In the genomic region with DNA sequence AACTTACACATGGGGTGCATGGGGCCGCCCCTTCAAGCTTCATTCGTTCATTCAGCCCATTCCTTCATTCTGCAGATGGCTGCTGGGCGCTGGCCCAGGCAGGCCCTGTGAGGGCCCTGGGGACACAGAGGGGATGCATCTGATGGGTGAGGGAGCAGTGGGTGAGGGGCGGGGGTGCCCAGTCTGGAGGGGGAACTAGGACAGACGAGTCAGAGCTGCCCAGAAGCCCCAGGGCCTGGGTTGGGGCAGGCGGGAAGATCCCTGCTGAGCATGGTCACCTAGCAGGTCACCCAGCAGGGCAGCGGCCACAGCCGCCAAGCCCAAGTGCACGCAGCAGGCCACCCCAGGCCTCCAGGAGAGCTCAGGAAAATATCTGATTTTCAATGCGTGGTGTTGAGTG, we compare ENCODE assay signal across 1 cellular context.
TF ChIP-seq lines count a peak whose summit lies in the region.

No MANE protein-coding gene starts in this region.

TF ChIP-seq in GM23338, 12 proteins besides CTCF, POLR2A, EP300 and RAD21:
- TF ChIP-seq, protein P1, sequence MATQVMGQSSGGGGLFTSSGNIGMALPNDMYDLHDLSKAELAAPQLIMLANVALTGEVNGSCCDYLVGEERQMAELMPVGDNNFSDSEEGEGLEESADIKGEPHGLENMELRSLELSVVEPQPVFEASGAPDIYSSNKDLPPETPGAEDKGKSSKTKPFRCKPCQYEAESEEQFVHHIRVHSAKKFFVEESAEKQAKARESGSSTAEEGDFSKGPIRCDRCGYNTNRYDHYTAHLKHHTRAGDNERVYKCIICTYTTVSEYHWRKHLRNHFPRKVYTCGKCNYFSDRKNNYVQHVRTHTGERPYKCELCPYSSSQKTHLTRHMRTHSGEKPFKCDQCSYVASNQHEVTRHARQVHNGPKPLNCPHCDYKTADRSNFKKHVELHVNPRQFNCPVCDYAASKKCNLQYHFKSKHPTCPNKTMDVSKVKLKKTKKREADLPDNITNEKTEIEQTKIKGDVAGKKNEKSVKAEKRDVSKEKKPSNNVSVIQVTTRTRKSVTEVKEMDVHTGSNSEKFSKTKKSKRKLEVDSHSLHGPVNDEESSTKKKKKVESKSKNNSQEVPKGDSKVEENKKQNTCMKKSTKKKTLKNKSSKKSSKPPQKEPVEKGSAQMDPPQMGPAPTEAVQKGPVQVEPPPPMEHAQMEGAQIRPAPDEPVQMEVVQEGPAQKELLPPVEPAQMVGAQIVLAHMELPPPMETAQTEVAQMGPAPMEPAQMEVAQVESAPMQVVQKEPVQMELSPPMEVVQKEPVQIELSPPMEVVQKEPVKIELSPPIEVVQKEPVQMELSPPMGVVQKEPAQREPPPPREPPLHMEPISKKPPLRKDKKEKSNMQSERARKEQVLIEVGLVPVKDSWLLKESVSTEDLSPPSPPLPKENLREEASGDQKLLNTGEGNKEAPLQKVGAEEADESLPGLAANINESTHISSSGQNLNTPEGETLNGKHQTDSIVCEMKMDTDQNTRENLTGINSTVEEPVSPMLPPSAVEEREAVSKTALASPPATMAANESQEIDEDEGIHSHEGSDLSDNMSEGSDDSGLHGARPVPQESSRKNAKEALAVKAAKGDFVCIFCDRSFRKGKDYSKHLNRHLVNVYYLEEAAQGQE (IDR thresholded peaks at IDR 0.05; ENCODE audit: unreplicated experiment) = no peak
- TF ChIP-seq, protein P2, sequence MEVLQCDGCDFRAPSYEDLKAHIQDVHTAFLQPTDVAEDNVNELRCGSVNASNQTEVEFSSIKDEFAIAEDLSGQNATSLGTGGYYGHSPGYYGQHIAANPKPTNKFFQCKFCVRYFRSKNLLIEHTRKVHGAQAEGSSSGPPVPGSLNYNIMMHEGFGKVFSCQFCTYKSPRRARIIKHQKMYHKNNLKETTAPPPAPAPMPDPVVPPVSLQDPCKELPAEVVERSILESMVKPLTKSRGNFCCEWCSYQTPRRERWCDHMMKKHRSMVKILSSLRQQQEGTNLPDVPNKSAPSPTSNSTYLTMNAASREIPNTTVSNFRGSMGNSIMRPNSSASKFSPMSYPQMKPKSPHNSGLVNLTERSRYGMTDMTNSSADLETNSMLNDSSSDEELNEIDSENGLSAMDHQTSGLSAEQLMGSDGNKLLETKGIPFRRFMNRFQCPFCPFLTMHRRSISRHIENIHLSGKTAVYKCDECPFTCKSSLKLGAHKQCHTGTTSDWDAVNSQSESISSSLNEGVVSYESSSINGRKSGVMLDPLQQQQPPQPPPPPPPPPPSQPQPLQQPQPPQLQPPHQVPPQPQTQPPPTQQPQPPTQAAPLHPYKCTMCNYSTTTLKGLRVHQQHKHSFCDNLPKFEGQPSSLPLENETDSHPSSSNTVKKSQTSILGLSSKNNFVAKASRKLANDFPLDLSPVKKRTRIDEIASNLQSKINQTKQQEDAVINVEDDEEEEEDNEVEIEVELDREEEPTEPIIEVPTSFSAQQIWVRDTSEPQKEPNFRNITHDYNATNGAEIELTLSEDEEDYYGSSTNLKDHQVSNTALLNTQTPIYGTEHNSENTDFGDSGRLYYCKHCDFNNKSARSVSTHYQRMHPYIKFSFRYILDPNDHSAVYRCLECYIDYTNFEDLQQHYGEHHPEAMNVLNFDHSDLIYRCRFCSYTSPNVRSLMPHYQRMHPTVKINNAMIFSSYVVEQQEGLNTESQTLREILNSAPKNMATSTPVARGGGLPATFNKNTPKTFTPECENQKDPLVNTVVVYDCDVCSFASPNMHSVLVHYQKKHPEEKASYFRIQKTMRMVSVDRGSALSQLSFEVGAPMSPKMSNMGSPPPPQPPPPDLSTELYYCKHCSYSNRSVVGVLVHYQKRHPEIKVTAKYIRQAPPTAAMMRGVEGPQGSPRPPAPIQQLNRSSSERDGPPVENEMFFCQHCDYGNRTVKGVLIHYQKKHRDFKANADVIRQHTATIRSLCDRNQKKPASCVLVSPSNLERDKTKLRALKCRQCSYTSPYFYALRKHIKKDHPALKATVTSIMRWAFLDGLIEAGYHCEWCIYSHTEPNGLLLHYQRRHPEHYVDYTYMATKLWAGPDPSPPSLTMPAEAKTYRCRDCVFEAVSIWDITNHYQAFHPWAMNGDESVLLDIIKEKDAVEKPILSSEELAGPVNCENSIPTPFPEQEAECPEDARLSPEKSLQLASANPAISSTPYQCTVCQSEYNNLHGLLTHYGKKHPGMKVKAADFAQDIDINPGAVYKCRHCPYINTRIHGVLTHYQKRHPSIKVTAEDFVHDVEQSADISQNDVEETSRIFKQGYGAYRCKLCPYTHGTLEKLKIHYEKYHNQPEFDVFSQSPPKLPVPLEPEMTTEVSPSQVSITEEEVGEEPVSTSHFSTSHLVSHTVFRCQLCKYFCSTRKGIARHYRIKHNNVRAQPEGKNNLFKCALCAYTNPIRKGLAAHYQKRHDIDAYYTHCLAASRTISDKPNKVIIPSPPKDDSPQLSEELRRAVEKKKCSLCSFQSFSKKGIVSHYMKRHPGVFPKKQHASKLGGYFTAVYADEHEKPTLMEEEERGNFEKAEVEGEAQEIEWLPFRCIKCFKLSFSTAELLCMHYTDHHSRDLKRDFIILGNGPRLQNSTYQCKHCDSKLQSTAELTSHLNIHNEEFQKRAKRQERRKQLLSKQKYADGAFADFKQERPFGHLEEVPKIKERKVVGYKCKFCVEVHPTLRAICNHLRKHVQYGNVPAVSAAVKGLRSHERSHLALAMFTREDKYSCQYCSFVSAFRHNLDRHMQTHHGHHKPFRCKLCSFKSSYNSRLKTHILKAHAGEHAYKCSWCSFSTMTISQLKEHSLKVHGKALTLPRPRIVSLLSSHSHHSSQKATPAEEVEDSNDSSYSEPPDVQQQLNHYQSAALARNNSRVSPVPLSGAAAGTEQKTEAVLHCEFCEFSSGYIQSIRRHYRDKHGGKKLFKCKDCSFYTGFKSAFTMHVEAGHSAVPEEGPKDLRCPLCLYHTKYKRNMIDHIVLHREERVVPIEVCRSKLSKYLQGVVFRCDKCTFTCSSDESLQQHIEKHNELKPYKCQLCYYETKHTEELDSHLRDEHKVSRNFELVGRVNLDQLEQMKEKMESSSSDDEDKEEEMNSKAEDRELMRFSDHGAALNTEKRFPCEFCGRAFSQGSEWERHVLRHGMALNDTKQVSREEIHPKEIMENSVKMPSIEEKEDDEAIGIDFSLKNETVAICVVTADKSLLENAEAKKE (CRISPR knock-in tag; IDR thresholded peaks at IDR 0.05) = no peak
- TF ChIP-seq EZH2 (IDR thresholded peaks at IDR 0.05; ENCODE audit: low read depth, unreplicated experiment) = no peak
- no peak for TF ChIP-seq POLR2AphosphoS5 (IDR thresholded peaks at IDR 0.05; ENCODE audit: low read depth)
- TF ChIP-seq CREB1 (CRISPR knock-in tag; IDR thresholded peaks at IDR 0.05; ENCODE audit: low read depth) = no peak
- TF ChIP-seq NANOG (IDR thresholded peaks at IDR 0.05; ENCODE audit: borderline replicate concordance) = no peak
- no peak for TF ChIP-seq JUNB (IDR thresholded peaks at IDR 0.05; ENCODE audit: unreplicated experiment)
- TF ChIP-seq EZH2phosphoT487 (IDR thresholded peaks at IDR 0.05; ENCODE audit: unreplicated experiment) = no peak
- no peak for TF ChIP-seq ZNF114 (CRISPR knock-in tag; IDR thresholded peaks at IDR 0.05)
- TF ChIP-seq STAT1 (IDR thresholded peaks at IDR 0.05; ENCODE audit: unreplicated experiment) = no peak
